In the genomic region with DNA sequence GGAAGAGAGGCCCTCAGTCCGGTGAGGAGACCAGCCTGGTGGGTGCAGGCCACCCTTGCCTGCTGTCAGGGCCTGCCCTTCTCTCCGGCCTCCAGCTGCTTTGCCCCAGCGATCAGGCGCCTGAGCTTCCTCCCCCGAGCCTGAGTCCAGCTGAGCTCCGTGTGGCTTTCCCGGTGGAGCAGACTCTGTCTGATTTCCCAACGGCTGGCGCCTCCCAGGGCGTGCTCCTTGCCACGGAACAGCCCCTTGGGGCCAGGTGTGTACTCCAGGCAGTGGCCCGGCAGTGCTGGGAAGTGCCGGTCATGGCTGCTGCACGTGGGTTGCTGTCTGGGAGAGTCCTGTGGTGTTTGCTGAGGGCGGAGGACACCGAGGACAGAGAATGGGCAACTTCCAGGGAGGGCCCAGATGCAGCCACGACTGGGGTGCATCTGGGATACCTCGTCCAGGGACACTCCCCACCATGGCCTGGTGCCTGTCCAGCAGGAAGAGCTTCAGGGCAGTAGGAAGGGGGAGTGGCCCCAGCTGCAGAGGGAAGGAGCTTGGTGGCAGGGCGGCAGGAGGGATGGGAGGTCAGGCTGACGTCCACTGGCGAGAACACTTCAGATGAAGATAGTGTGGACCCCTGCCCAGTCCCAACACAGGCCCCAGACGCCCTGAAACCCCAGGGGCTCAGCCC, we compare ENCODE assay signal across 2 cellular contexts.
TF ChIP-seq lines count a peak whose summit lies in the region.

No MANE protein-coding gene starts in this region.

TF ChIP-seq in HCT116, 20 proteins besides CTCF, POLR2A, EP300 and RAD21 (continued from another document):
- TF ChIP-seq TCF7L2 (IDR thresholded peaks at IDR 0.05; ENCODE audit: borderline replicate concordance, extremely low read depth, insufficient read depth, insufficient read length) (no peak), YY1 (IDR thresholded peaks at IDR 0.05; ENCODE audit: extremely low read depth, insufficient replicate concordance, low read depth, low read length) (no peak), ZBTB33 (IDR thresholded peaks at IDR 0.05; ENCODE audit: extremely low read depth, insufficient replicate concordance, low read length) (no peak), ZFX (IDR thresholded peaks at IDR 0.05) (no peak), JUND (IDR thresholded peaks at IDR 0.05) (no peak), EZH2 (IDR thresholded peaks at IDR 0.05) (no peak), CBX3 (IDR thresholded peaks at IDR 0.05; ENCODE audit: low read depth) (no peak), REST (IDR thresholded peaks at IDR 0.05; ENCODE audit: low read depth) (no peak), ELF1 (IDR thresholded peaks at IDR 0.05; ENCODE audit: borderline replicate concordance, low read depth) (no peak), POLR2AphosphoS5 (IDR thresholded peaks at IDR 0.05; ENCODE audit: low read depth, low read length) (no peak), EZH2phosphoT487 (IDR thresholded peaks at IDR 0.05; ENCODE audit: borderline replicate concordance) (no peak), ZNF274 (IDR thresholded peaks at IDR 0.05; ENCODE audit: low read depth, low read length) (no peak), CEBPB (IDR thresholded peaks at IDR 0.05; ENCODE audit: low read depth) (no peak), FOSL1 (IDR thresholded peaks at IDR 0.05; ENCODE audit: low read depth) (no peak), SIN3A (IDR thresholded peaks at IDR 0.05; ENCODE audit: low read depth) (no peak), SP1 (IDR thresholded peaks at IDR 0.05; ENCODE audit: low read depth) (no peak)
- TF ChIP-seq, protein P1, sequence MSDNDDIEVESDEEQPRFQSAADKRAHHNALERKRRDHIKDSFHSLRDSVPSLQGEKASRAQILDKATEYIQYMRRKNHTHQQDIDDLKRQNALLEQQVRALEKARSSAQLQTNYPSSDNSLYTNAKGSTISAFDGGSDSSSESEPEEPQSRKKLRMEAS (IDR thresholded peaks at IDR 0.05) = no peak
- TF ChIP-seq, protein P2, sequence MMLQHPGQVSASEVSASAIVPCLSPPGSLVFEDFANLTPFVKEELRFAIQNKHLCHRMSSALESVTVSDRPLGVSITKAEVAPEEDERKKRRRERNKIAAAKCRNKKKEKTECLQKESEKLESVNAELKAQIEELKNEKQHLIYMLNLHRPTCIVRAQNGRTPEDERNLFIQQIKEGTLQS (IDR thresholded peaks at IDR 0.05) = no peak
TF ChIP-seq in HCT116: peak in this region for 0.

TF ChIP-seq in K562, 482 proteins besides CTCF, POLR2A, EP300 and RAD21 (continued from another document):
- TF ChIP-seq, protein P1 (CRISPR knock-in tag; IDR thresholded peaks at IDR 0.05) = 0 out of 2 replicates have a peak, but pooled peaks have one; percentile 24
